8 cellular contexts compared by ENCODE assay signal in genomic region chr6:154732538-154732823, GRCh38. TPM values are rescaled to one million over a fixed set of nuclear protein-coding genes. Genes with fewer than 3 reads are reported as not detected.
DNase-seq lines count a peak whose midpoint lies in the region; ATAC-seq and TF ChIP-seq lines count a peak whose summit lies in the region.

No MANE protein-coding gene starts in this region.

- H3K4me1 Mint-ChIP-seq in T-cell: peaks cover 30 to 39% (median 38%) of the 10 kb centered on the region in 3 donors

- H3K27me3 Mint-ChIP-seq in T-cell: no peaks in the 10 kb centered on the region

- H3K27ac Mint-ChIP-seq in T-cell: peak overlapping the region; percentile 89 to 92

- ATAC-seq in T-cell (replicated peaks in 1 of 4) (no peak), HG03432 (IDR thresholded peaks at IDR 0.05; ENCODE audit: unreplicated experiment) (no peak), GM19324 (IDR thresholded peaks at IDR 0.05; ENCODE audit: low FRiP score, unreplicated experiment) (no peak)

- peaks cover 4% of the 10 kb centered on the region in 2 experiments; a peak in 2 of 3 replicates for H3K36me3 ChIP-seq in HEK293 (ENCODE audit: control insufficient read depth in 2 of 2, insufficient read depth in 1 of 2, low read length in 2 of 2)
- H3K36me3 ChIP-seq in skeletal muscle satellite cell (ENCODE audit: insufficient read depth, low read length): peaks cover 3% of the 10 kb centered on the region

- H3K4me1 ChIP-seq in HEK293 (ENCODE audit: control insufficient read depth, insufficient read depth, low read length) (peaks cover 7% of the 10 kb centered on the region), skeletal muscle satellite cell (ENCODE audit: control insufficient read depth, insufficient read depth, low read length) (peaks cover 11% of the 10 kb centered on the region)

- CTCF ChIA-PET in HEK293 (lab: Yijun Ruan, JAX): interaction anchor here (0.5 to 1.8 kb wide), 3 partner anchors 9 to 74 kb away, joined by 6 to 9 read pairs (median 7); no protein-coding TSS in a partner anchor
- CTCF ChIA-PET in T-cell (lab: Charles Lee): no interaction called here

- peak overlapping the region; percentile 88 for H3K4me2 ChIP-seq in skeletal muscle satellite cell (ENCODE audit: low read length)

- peaks cover 2% of the 10 kb centered on the region for H3K36me3 Mint-ChIP-seq in T-cell

- POLR2A ChIA-PET in HEK293 (lab: Yijun Ruan, JAX) (interaction anchor here (0.7 kb wide), 1 partner anchor 93 kb away, joined by 3 read pairs; no protein-coding TSS in a partner anchor), T-cell (lab: Charles Lee) (no interaction called here)

- no peaks in the 10 kb centered on the region for H3K27me3 ChIP-seq in skeletal muscle satellite cell (ENCODE audit: control insufficient read depth, insufficient read depth, low read length)

- peak overlapping the region; percentile 98 for H3K9ac ChIP-seq in skeletal muscle satellite cell (ENCODE audit: low read depth, low read length)

- peak overlapping the region; percentile 98 for H3K27ac ChIP-seq in HEK293 (ENCODE audit: extremely low read depth, low read depth, low read length)

- H3K9me3 Mint-ChIP-seq in T-cell: no peaks in the 10 kb centered on the region

- peak overlapping the region; percentile 83 to 85 (median 84) for H3K4me3 Mint-ChIP-seq in T-cell

- H3K9me3 ChIP-seq in HEK293 (ENCODE audit: control insufficient read depth, insufficient read depth, low read depth, low read length): no peaks in the 10 kb centered on the region
- no peaks in the 10 kb centered on the region for H3K9me3 ChIP-seq in skeletal muscle satellite cell (replicated peaks; ENCODE audit: low read length)

- TF ChIP-seq CTCF in HEK293 (tag by site-specific recombination; IDR thresholded peaks at IDR 0.05): no peak
- no peak for TF ChIP-seq CTCF in foreskin fibroblast (IDR thresholded peaks at IDR 0.05; ENCODE audit: low read depth, low read length)

- DNase-seq in T-cell (no peak), foreskin fibroblast (no peak), CD1c-positive myeloid dendritic cell (ENCODE audit: extremely low spot score) (no peak)
- DNase-seq in stimulated activated CD4-positive, alpha-beta T cell treated with anti-CD3 and anti-CD28 coated beads, Interleukin-12 subunit alpha, Interleukin-12 subunit beta, amount 100 ng/mL, for 4 hours: no peak

- H3K4me3 ChIP-seq in HEK293 (ENCODE audit: low read depth, low read length) (peak overlapping the region; percentile 94), foreskin fibroblast (ENCODE audit: low read depth in 1 of 2, low read length in 2 of 2) (peak overlapping the region; percentile 78 to 93), skeletal muscle satellite cell (ENCODE audit: low read length) (peak overlapping the region; percentile 76)

TF ChIP-seq in HEK293, 187 proteins besides CTCF, POLR2A, EP300 and RAD21 (continues in another document):
- no peak for TF ChIP-seq PRDM10 (tag by site-specific recombination; IDR thresholded peaks at IDR 0.05)
- TF ChIP-seq ZNF513 (tag by site-specific recombination; IDR thresholded peaks at IDR 0.05): no peak
- TF ChIP-seq ZNF701 (tag by site-specific recombination; IDR thresholded peaks at IDR 0.05): no peak
- no peak for TF ChIP-seq ZNF140 (tag by site-specific recombination; IDR thresholded peaks at IDR 0.05)
- TF ChIP-seq ZBTB48 (tag by site-specific recombination; IDR thresholded peaks at IDR 0.05): peak; percentile 61; the same call in 1 of the 2 replicates
- no peak for TF ChIP-seq ZBTB7A (tag by site-specific recombination; IDR thresholded peaks at IDR 0.05; ENCODE audit: low read depth)
- no peak for TF ChIP-seq PRDM4 (tag by site-specific recombination; IDR thresholded peaks at IDR 0.05)
- no peak for TF ChIP-seq ZNF23 (tag by site-specific recombination; IDR thresholded peaks at IDR 0.05; ENCODE audit: borderline replicate concordance)
- TF ChIP-seq ZNF600 (tag by site-specific recombination; IDR thresholded peaks at IDR 0.05): peak; percentile 42; the same call in 1 of the 2 replicates
- no peak for TF ChIP-seq ZSCAN16 (tag by site-specific recombination; IDR thresholded peaks at IDR 0.05)
- no peak for TF ChIP-seq ZNF26 (tag by site-specific recombination; IDR thresholded peaks at IDR 0.05)
- peak; percentile 97 for TF ChIP-seq ZBTB44 (tag by site-specific recombination; IDR thresholded peaks at IDR 0.05)
- TF ChIP-seq GFI1B (tag by site-specific recombination; IDR thresholded peaks at IDR 0.05): no peak

RNA-seq across cellular contexts. Expression of gene SCAF8, which starts 0.7 kb away (rescaled TPM):
- total RNA-seq in T-cell: 10 to 100 TPM; 53.1 to 61.1 (median 55.2) TPM
- total RNA-seq in skeletal muscle satellite cell (2012; rRNA removed): 25.8 and 26.6 TPM in 2 replicates
